Comparison of ENCODE assay signal across 8 cellular contexts in the genomic region with DNA sequence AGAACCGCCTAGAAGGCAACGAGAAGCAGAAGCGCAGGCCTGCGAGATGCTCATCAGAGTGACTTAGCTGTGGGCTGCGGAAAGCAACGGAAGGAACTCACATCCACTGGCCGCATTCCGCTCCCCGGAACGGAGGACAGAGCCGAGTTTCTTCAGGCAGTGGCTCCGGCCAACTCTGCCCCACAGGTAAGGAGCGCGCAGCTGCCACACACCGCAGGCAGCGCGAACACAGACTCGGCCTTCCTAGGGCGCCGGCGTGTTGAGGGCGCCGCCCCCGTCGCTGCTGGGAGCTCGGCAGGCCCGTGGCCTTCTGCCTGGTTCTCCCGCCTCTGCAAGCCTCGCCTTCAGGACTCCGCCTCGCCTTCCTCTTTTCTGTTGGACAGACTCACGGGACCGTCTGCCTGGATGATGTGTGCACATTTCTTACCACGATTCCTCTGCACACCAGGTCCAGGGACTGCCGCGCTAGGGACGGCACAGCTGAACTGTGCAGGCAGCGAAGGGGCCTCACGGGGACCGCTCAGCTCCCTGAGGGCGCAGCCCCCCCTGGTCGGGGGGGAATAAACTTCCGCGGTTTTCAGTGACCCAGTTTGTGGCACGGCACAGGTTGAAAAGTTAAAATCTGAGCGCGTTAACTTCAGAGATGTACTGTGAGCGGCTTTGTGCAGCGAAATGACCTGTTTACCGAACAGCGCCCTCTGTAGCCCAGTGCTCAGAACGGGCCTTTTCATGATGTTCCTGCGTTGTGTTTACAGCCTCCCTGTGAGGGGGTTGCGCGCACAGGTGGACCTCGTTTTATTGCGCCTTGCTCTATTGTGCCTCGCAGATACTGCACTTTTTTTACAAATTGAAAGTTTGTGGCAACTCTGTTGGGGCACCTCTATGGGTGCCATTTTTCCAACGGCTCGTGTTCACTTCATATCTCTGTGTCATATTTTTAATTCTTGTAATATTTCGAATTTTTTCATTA. TPM values are rescaled to one million over a fixed set of nuclear protein-coding genes. Genes with fewer than 3 reads are reported as not detected.
DNase-seq lines count a peak whose midpoint lies in the region; ATAC-seq, FAIRE-seq and TF ChIP-seq lines count a peak whose summit lies in the region.

No MANE protein-coding gene starts in this region.

- H3K9me2 ChIP-seq in Loucy (replicated peaks; ENCODE audit: low read depth, low read length), result no peaks in the 10 kb centered on the region

- H3K27me3 ChIP-seq in Loucy (ENCODE audit: insufficient read depth, low read length, poor library complexity, severe bottlenecking) (peaks cover 5% of the 10 kb centered on the region), neural progenitor cell (peaks cover 11% of the 10 kb centered on the region)

- H3K4me3 Mint-ChIP-seq in neural progenitor cell, result peak overlapping the region; percentile 83
- H3K4me3 Mint-ChIP-seq in stimulated activated naive CD8-positive, alpha-beta T cell treated with anti-CD3 and anti-CD28 coated beads, Interleukin-15, amount 100 ng/mL, for 72 hours, result peak overlapping the region; percentile 85 to 97

- peaks cover 12% of the 10 kb centered on the region for H3K9me3 Mint-ChIP-seq in neural progenitor cell
- H3K9me3 Mint-ChIP-seq in stimulated activated naive CD8-positive, alpha-beta T cell treated with anti-CD3 and anti-CD28 coated beads, Interleukin-15, amount 100 ng/mL, for 72 hours, result peaks cover 0 to 12% of the 10 kb centered on the region in 2 donors

- H3K27ac ChIP-seq in neural progenitor cell, result no peak overlapping the region

- H4K20me1 ChIP-seq in Loucy (ENCODE audit: insufficient read depth, low read length, poor library complexity, severe bottlenecking) (no peaks in the 10 kb centered on the region), neural progenitor cell (ENCODE audit: low read depth) (no peaks in the 10 kb centered on the region)

- H3K4me1 ChIP-seq in Loucy (ENCODE audit: insufficient read depth, low read length, poor library complexity, severe bottlenecking) (peaks cover 5% of the 10 kb centered on the region), neural progenitor cell (peaks cover 4% of the 10 kb centered on the region)

- peaks cover 2% of the 10 kb centered on the region for H3K27me3 Mint-ChIP-seq in neural progenitor cell (ENCODE audit: insufficient read depth, low read depth)
- H3K27me3 Mint-ChIP-seq in stimulated activated naive CD8-positive, alpha-beta T cell treated with anti-CD3 and anti-CD28 coated beads, Interleukin-15, amount 100 ng/mL, for 72 hours, result no peaks in the 10 kb centered on the region

- H3K79me2 ChIP-seq in Loucy (ENCODE audit: insufficient read depth, low read length) (no peaks in the 10 kb centered on the region), neural progenitor cell (ENCODE audit: low read depth) (no peaks in the 10 kb centered on the region)

- H3K4me3 ChIP-seq in Loucy (ENCODE audit: low read length, poor library complexity, severe bottlenecking) (peak overlapping the region; percentile 74), neural progenitor cell (peak overlapping the region; percentile 64)

- DNase-seq in DMS79 treated with DMSO at 0.1 percent for 48 hours (lab: John Stamatoyannopoulos, UW) (peak; percentile 76), GOT3 (lab: John Stamatoyannopoulos, UW) (peak; percentile 41), SIG-M5 (lab: John Stamatoyannopoulos, UW) (peak; percentile 46), frontal cortex (ENCODE audit: low spot score in 2 of 2) (peak; percentile 68 to 69), neural progenitor cell (ENCODE audit: low spot score) (peak; percentile 90)
- peak; percentile 72 for DNase-seq in activated gamma-delta T cell treated with anti-CD3 and anti-CD28 coated beads, Interleukin-2, amount 50 U/mL, for 16 hours (ENCODE audit: low read depth)
- DNase-seq in stimulated activated naive CD8-positive, alpha-beta T cell treated with anti-CD3 and anti-CD28 coated beads, Interleukin-15, amount 100 ng/mL, for 72 hours, result peak; percentile 74 to 84

- H3K36me3 ChIP-seq in Loucy (ENCODE audit: insufficient read depth, low read length) (no peaks in the 10 kb centered on the region), neural progenitor cell (no peaks in the 10 kb centered on the region)

- FAIRE-seq in frontal cortex (lab: Jason Lieb, UNC), result no peak

- H3K4me2 ChIP-seq in Loucy (ENCODE audit: low read depth, low read length, poor library complexity, severe bottlenecking) (peak overlapping the region; percentile 89), neural progenitor cell (peak overlapping the region; percentile 91)

- ATAC-seq in stimulated activated naive CD8-positive, alpha-beta T cell treated with anti-CD3 and anti-CD28 coated beads, Interleukin-15, amount 100 ng/mL, for 72 hours, result peak; percentile 97

- H3K9me3 ChIP-seq in Loucy (ENCODE audit: insufficient read depth, low read depth, low read length), result no peaks in the 10 kb centered on the region
- H3K9me3 ChIP-seq in neural progenitor cell (ENCODE audit: low read depth), result peaks cover 5% of the 10 kb centered on the region

- peak; percentile 88 for TF ChIP-seq CTCF in Loucy (conservative IDR thresholded peaks at IDR 0.05; ENCODE audit: low read length)
- TF ChIP-seq CTCF in neural progenitor cell (IDR thresholded peaks at IDR 0.05), result peak; percentile 92

- no peaks in the 10 kb centered on the region for H3F3A ChIP-seq in Loucy (ENCODE audit: low read depth)
- H3F3A ChIP-seq in neural progenitor cell (ENCODE audit: low read depth), result no peaks in the 10 kb centered on the region

- H3K27ac Mint-ChIP-seq in neural progenitor cell, result peak overlapping the region; percentile 93
- peak overlapping the region; percentile 68 to 91 for H3K27ac Mint-ChIP-seq in stimulated activated naive CD8-positive, alpha-beta T cell treated with anti-CD3 and anti-CD28 coated beads, Interleukin-15, amount 100 ng/mL, for 72 hours

- peaks cover 11% of the 10 kb centered on the region for H3K4me1 Mint-ChIP-seq in neural progenitor cell
- peaks cover 19% of the 10 kb centered on the region for H3K4me1 Mint-ChIP-seq in stimulated activated naive CD8-positive, alpha-beta T cell treated with anti-CD3 and anti-CD28 coated beads, Interleukin-15, amount 100 ng/mL, for 72 hours

- H3K9ac ChIP-seq in Loucy (ENCODE audit: low read depth, low read length, poor library complexity, severe bottlenecking), result peak overlapping the region; percentile 18
- no peak overlapping the region for H3K9ac ChIP-seq in neural progenitor cell

- H2AFZ ChIP-seq in Loucy (ENCODE audit: low read length), result peak overlapping the region; percentile 97
- peak overlapping the region; percentile 100 for H2AFZ ChIP-seq in neural progenitor cell (replicated peaks)

- peaks cover 7% of the 10 kb centered on the region for H3K36me3 Mint-ChIP-seq in neural progenitor cell

RNA-seq across cellular contexts. Expression of a gene that starts 15.8 kb away (rescaled TPM):
- total RNA-seq in frontal cortex (2.0 TPM), neural progenitor cell (ENCODE audit: low replicate concordance) (0.59 and 3.7 TPM in 2 replicates)

RNA-seq across cellular contexts. Expression of a gene that starts 42.6 kb away (rescaled TPM):
- total RNA-seq in frontal cortex (16.3 TPM), neural progenitor cell (ENCODE audit: low replicate concordance) (44.0 and 52.0 TPM in 2 replicates)
